In genomic region chr1:178379807-178380206, GRCh38 we compare ENCODE assay signal across 15 cellular contexts.
DNase-seq lines count a peak whose midpoint lies in the region; ATAC-seq and TF ChIP-seq lines count a peak whose summit lies in the region.
"Had no signal": no experiment of that assay in that cellular context is flagged by ENCODE, and none has a peak within 500 bp of the region (broad histone marks: within the 10 kb centered on the region; RNA-seq: fewer than 3 reads in every experiment).

No MANE protein-coding gene starts in this region.

- no peak overlapping the region for H3K9ac ChIP-seq in SU-DHL-6 (ENCODE audit: low read length)
- H3K9ac ChIP-seq: parathyroid adenoma had no signal

- H3K27me3 ChIP-seq in SU-DHL-6 (ENCODE audit: low read length) (no peaks in the 10 kb centered on the region), hepatocyte (no peaks in the 10 kb centered on the region)

- H3K9me3 Mint-ChIP-seq in stimulated activated naive CD8-positive, alpha-beta T cell treated with anti-CD3 and anti-CD28 coated beads, Interleukin-15, amount 100 ng/mL, for 72 hours, result no peaks in the 10 kb centered on the region
- H3K9me3 Mint-ChIP-seq: activated T-cell treated with anti-CD3 and anti-CD28 coated beads, Interleukin-2, amount 50 U/mL, for 72 hours had no signal

- H3K4me3 ChIP-seq in SU-DHL-6 (ENCODE audit: insufficient read depth, low read length, poor library complexity, severe bottlenecking), result no peak overlapping the region
- no peak overlapping the region for H3K4me3 ChIP-seq in hepatocyte
- H3K4me3 ChIP-seq: lung had no signal

- 56% methylated on average over 14 of the region's 14 CpGs for WGBS in hepatocyte (ENCODE audit: low lambda C conversion rate, missing lambda C conversion rate)

- no peaks in the 10 kb centered on the region for H3K4me1 ChIP-seq in hepatocyte (ENCODE audit: insufficient read depth)

- H3K79me2 ChIP-seq in SU-DHL-6 (ENCODE audit: insufficient read depth, low read length), result no peaks in the 10 kb centered on the region
- no peaks in the 10 kb centered on the region for H3K79me2 ChIP-seq in hepatocyte
- H3K79me2 ChIP-seq: parathyroid adenoma had no signal

- no peaks in the 10 kb centered on the region for H4K20me1 ChIP-seq in SU-DHL-6 (ENCODE audit: low read depth, low read length)
- no peaks in the 10 kb centered on the region for H4K20me1 ChIP-seq in hepatocyte (ENCODE audit: insufficient read depth, poor library complexity, severe bottlenecking)

- H3K9me2 ChIP-seq in SU-DHL-6 (replicated peaks; ENCODE audit: insufficient read depth, low read length), result no peaks in the 10 kb centered on the region
- H3K9me2 ChIP-seq in hepatocyte (replicated peaks; ENCODE audit: insufficient read depth), result no peaks in the 10 kb centered on the region

- H3K4me3 Mint-ChIP-seq in stimulated activated naive CD8-positive, alpha-beta T cell treated with anti-CD3 and anti-CD28 coated beads, Interleukin-15, amount 100 ng/mL, for 72 hours, result no peak overlapping the region
- H3K4me3 Mint-ChIP-seq: activated T-cell treated with anti-CD3 and anti-CD28 coated beads, Interleukin-2, amount 50 U/mL, for 72 hours had no signal

- no peak overlapping the region for H3K27ac ChIP-seq in SU-DHL-6 (ENCODE audit: low read depth, low read length)
- H3K27ac ChIP-seq in hepatocyte, result no peak overlapping the region
- H3K27ac ChIP-seq: parathyroid adenoma had no signal

- TF ChIP-seq CTCF in SU-DHL-6 (IDR thresholded peaks at IDR 0.05; ENCODE audit: insufficient read depth, low read length, poor library complexity, severe bottlenecking), result peak; percentile 28
- TF ChIP-seq CTCF in hepatocyte (IDR thresholded peaks at IDR 0.05; ENCODE audit: poor library complexity), result peak; percentile 10

- H3K9me3 ChIP-seq in SU-DHL-6 (ENCODE audit: insufficient read depth, low read length) (no peaks in the 10 kb centered on the region), hepatocyte (ENCODE audit: low read depth) (no peaks in the 10 kb centered on the region)

- DNase-seq in stimulated activated naive CD8-positive, alpha-beta T cell treated with anti-CD3 and anti-CD28 coated beads, Interleukin-15, Interleukin-2, amounts not matched to agents 100 U/mL and 50 U/mL, for 24 hours, result peak; percentile 5
- DNase-seq in stimulated activated naive CD8-positive, alpha-beta T cell treated with anti-CD3 and anti-CD28 coated beads, Interleukin-15, amount 100 ng/mL, for 72 hours, result no peak
- DNase-seq in hepatocyte (ENCODE audit: low spot score) (no peak), dermis blood vessel endothelial cell (no peak), left colon (no peak)
- DNase-seq: AML-193, anterior cingulate cortex, EL, NCI-H2029 treated with DMSO at 0.1 percent for 48 hours had no signal

- ATAC-seq in stimulated activated naive CD8-positive, alpha-beta T cell treated with anti-CD3 and anti-CD28 coated beads, Interleukin-15, Interleukin-2, amounts not matched to agents 100 U/mL and 50 U/mL, for 24 hours, result no peak
- no peak for ATAC-seq in stimulated activated naive CD8-positive, alpha-beta T cell treated with anti-CD3 and anti-CD28 coated beads, Interleukin-15, amount 100 ng/mL, for 72 hours
- ATAC-seq in GM19035 (IDR thresholded peaks at IDR 0.05; ENCODE audit: unreplicated experiment), result no peak
- ATAC-seq in GM18909 (IDR thresholded peaks at IDR 0.05; ENCODE audit: poor library complexity, unreplicated experiment), result no peak
- no peak for ATAC-seq in left colon
- ATAC-seq: activated T-cell treated with anti-CD3 and anti-CD28 coated beads, Interleukin-2, amount 50 U/mL, for 72 hours had no signal

- H3K27ac Mint-ChIP-seq in stimulated activated naive CD8-positive, alpha-beta T cell treated with anti-CD3 and anti-CD28 coated beads, Interleukin-15, amount 100 ng/mL, for 72 hours, result no peak overlapping the region
- H3K27ac Mint-ChIP-seq: activated T-cell treated with anti-CD3 and anti-CD28 coated beads, Interleukin-2, amount 50 U/mL, for 72 hours had no signal

- H3F3A ChIP-seq in SU-DHL-6 (ENCODE audit: insufficient read depth), result no peaks in the 10 kb centered on the region

- no peaks in the 10 kb centered on the region for H3K4me1 Mint-ChIP-seq in stimulated activated naive CD8-positive, alpha-beta T cell treated with anti-CD3 and anti-CD28 coated beads, Interleukin-15, amount 100 ng/mL, for 72 hours

- intact Hi-C loops in left colon (cut with DNase I, micrococcal nuclease), result no loop called here

- no peaks in the 10 kb centered on the region for H3K27me3 Mint-ChIP-seq in stimulated activated naive CD8-positive, alpha-beta T cell treated with anti-CD3 and anti-CD28 coated beads, Interleukin-15, amount 100 ng/mL, for 72 hours

- H3K36me3 ChIP-seq in SU-DHL-6 (ENCODE audit: low read length), result no peaks in the 10 kb centered on the region
- H3K36me3 ChIP-seq in hepatocyte (replicated peaks; ENCODE audit: insufficient read depth, low read depth), result no peaks in the 10 kb centered on the region

- H3K4me2 ChIP-seq in SU-DHL-6 (ENCODE audit: low read depth, low read length, poor library complexity, severe bottlenecking), result no peak overlapping the region
- H3K4me2 ChIP-seq in hepatocyte, result no peak overlapping the region

- no peak overlapping the region for H2AFZ ChIP-seq in SU-DHL-6 (ENCODE audit: low read depth, low read length, severe bottlenecking)
- no peak overlapping the region for H2AFZ ChIP-seq in hepatocyte
- H2AFZ ChIP-seq: parathyroid adenoma had no signal
